Comparison of ENCODE assay signal across 13 cellular contexts in genomic region chr3:186060222-186060621, GRCh38. TPM values are rescaled to one million over a fixed set of nuclear protein-coding genes. Genes with fewer than 3 reads are reported as not detected.
DNase-seq lines count a peak whose midpoint lies in the region; ATAC-seq and TF ChIP-seq lines count a peak whose summit lies in the region.
"Had no signal": no experiment of that assay in that cellular context is flagged by ENCODE, and none has a peak within 500 bp of the region (broad histone marks: within the 10 kb centered on the region; RNA-seq: fewer than 3 reads in every experiment).

No MANE protein-coding gene starts in this region.

- no peaks in the 10 kb centered on the region for H3K79me2 ChIP-seq in KMS-11 (ENCODE audit: insufficient read depth, low read depth)

- TF ChIP-seq POLR2A in lower leg skin (IDR thresholded peaks at IDR 0.05): no peak

- H3K4me2 ChIP-seq in KMS-11: peak overlapping the region; percentile 59

- H3K9me3 Mint-ChIP-seq in activated naive CD4-positive, alpha-beta T cell treated with anti-CD3 and anti-CD28 coated beads for 36 hours: no peaks in the 10 kb centered on the region
- H3K9me3 Mint-ChIP-seq in stimulated activated naive CD8-positive, alpha-beta T cell treated with anti-CD3 and anti-CD28 coated beads, Interleukin-15, Interleukin-2, amounts not matched to agents 100 ng/mL and 50 ng/mL, for 24 hours: no peaks in the 10 kb centered on the region

- H3K27me3 Mint-ChIP-seq in activated naive CD4-positive, alpha-beta T cell treated with anti-CD3 and anti-CD28 coated beads for 36 hours (ENCODE audit: low read depth): peaks cover 13% of the 10 kb centered on the region
- peaks cover 72% of the 10 kb centered on the region for H3K27me3 Mint-ChIP-seq in stimulated activated naive CD8-positive, alpha-beta T cell treated with anti-CD3 and anti-CD28 coated beads, Interleukin-15, Interleukin-2, amounts not matched to agents 100 ng/mL and 50 ng/mL, for 24 hours

- H3K36me3 ChIP-seq in KMS-11 (ENCODE audit: insufficient read depth): no peaks in the 10 kb centered on the region

- intact Hi-C loops in activated naive CD4-positive, alpha-beta T cell treated with anti-CD3 and anti-CD28 coated beads for 36 hours (cut with micrococcal nuclease): no loop called here
- intact Hi-C loops in lower leg skin (cut with DNase I; ENCODE audit: low total_unique reads): no loop called here

- peaks cover 10% of the 10 kb centered on the region for H3K4me1 Mint-ChIP-seq in activated naive CD4-positive, alpha-beta T cell treated with anti-CD3 and anti-CD28 coated beads for 36 hours (ENCODE audit: low read depth)
- H3K4me1 Mint-ChIP-seq in stimulated activated naive CD8-positive, alpha-beta T cell treated with anti-CD3 and anti-CD28 coated beads, Interleukin-15, Interleukin-2, amounts not matched to agents 100 ng/mL and 50 ng/mL, for 24 hours (ENCODE audit: low read depth): peaks cover 12% of the 10 kb centered on the region

- H3K4me3 Mint-ChIP-seq in activated naive CD4-positive, alpha-beta T cell treated with anti-CD3 and anti-CD28 coated beads for 36 hours: no peak overlapping the region
- no peak overlapping the region for H3K4me3 Mint-ChIP-seq in stimulated activated naive CD8-positive, alpha-beta T cell treated with anti-CD3 and anti-CD28 coated beads, Interleukin-15, Interleukin-2, amounts not matched to agents 100 ng/mL and 50 ng/mL, for 24 hours

- TF ChIP-seq CTCF in KMS-11 (conservative IDR thresholded peaks at IDR 0.05; ENCODE audit: low read depth, low read length) (no peak), lower leg skin (IDR thresholded peaks at IDR 0.05) (no peak)

- H3K4me3 ChIP-seq in KMS-11 (IDR thresholded peaks at IDR 0.05; ENCODE audit: insufficient read depth, low read depth, low read length): peak overlapping the region; percentile 51
- no peak overlapping the region for H3K4me3 ChIP-seq in lower leg skin (ENCODE audit: low read depth, poor library complexity, severe bottlenecking)
- H3K4me3 ChIP-seq: esophagus muscularis mucosa had no signal

- CTCF ChIA-PET in activated naive CD4-positive, alpha-beta T cell treated with anti-CD3 and anti-CD28 coated beads for 36 hours (lab: Charles Lee): no interaction called here

- peaks cover 7% of the 10 kb centered on the region; the same call in 1 of the 2 replicates for H4K20me1 ChIP-seq in KMS-11 (ENCODE audit: insufficient read depth)

- H3K36me3 Mint-ChIP-seq in activated naive CD4-positive, alpha-beta T cell treated with anti-CD3 and anti-CD28 coated beads for 36 hours (ENCODE audit: low read depth): no peaks in the 10 kb centered on the region
- H3K36me3 Mint-ChIP-seq in stimulated activated naive CD8-positive, alpha-beta T cell treated with anti-CD3 and anti-CD28 coated beads, Interleukin-15, Interleukin-2, amounts not matched to agents 100 ng/mL and 50 ng/mL, for 24 hours (ENCODE audit: low read depth): no peaks in the 10 kb centered on the region

- H3K27ac ChIP-seq in KMS-11: no peak overlapping the region
- H3K27ac ChIP-seq: esophagus muscularis mucosa had no signal

- peaks cover 36% of the 10 kb centered on the region for H3K27me3 ChIP-seq in KMS-11 (ENCODE audit: insufficient read depth, low read depth)
- H3K27me3 ChIP-seq: esophagus muscularis mucosa had no signal

- no peak overlapping the region for H3K27ac Mint-ChIP-seq in activated naive CD4-positive, alpha-beta T cell treated with anti-CD3 and anti-CD28 coated beads for 36 hours
- H3K27ac Mint-ChIP-seq in stimulated activated naive CD8-positive, alpha-beta T cell treated with anti-CD3 and anti-CD28 coated beads, Interleukin-15, Interleukin-2, amounts not matched to agents 100 ng/mL and 50 ng/mL, for 24 hours: peak overlapping the region; percentile 34

- WGBS in lower leg skin, 2 donors: 75 to 80% methylated on average over 3 of the region's 3 CpGs

- peak; percentile 40 for ATAC-seq in HG02588 (IDR thresholded peaks at IDR 0.05; ENCODE audit: unreplicated experiment)
- ATAC-seq: left ventricle myocardium superior had no signal

- H3K4me1 ChIP-seq in KMS-11 (ENCODE audit: low read depth, poor library complexity, severe bottlenecking): peaks cover 35% of the 10 kb centered on the region
- H3K4me1 ChIP-seq: esophagus muscularis mucosa had no signal

- peak; percentile 32 for DNase-seq in activated naive CD4-positive, alpha-beta T cell treated with anti-CD3 and anti-CD28 coated beads for 36 hours
- DNase-seq in activated naive CD4-positive, alpha-beta T cell treated with anti-CD3 and anti-CD28 coated beads, Interleukin-2, amount 50 U/mL, for 16 hours: no peak
- DNase-seq in LoVo (ENCODE audit: low spot score) (no peak), lower leg skin (ENCODE audit: low spot score in 2 of 2) (no peak), NCI-H446 treated with DMSO at 0.1 percent for 48 hours (lab: John Stamatoyannopoulos, UW) (no peak)
- DNase-seq: AML-193; left ventricle myocardium superior; NCI-H526; stimulated activated naive CD4-positive, alpha-beta T cell had no signal

- H2AFZ ChIP-seq in KMS-11 (ENCODE audit: low read depth): no peak overlapping the region

- H3K9ac ChIP-seq in KMS-11: no peak overlapping the region

RNA-seq across cellular contexts. Expression of gene ETV5, which starts 48.7 kb away (rescaled TPM):
- total RNA-seq in activated naive CD4-positive, alpha-beta T cell treated with anti-CD3 and anti-CD28 coated beads for 36 hours: 1 to 10 TPM; 1.1 to 1.5 TPM
- 10 to 100 TPM in 1 of 4 donors, 1 to 10 TPM in 3; 8.1 to 15.3 (median 9.7) TPM for total RNA-seq in lower leg skin
